ENCODE assay signal across 19 cellular contexts in genomic region chr7:112770051-112770450, GRCh38. TPM values are rescaled to one million over a fixed set of nuclear protein-coding genes. Genes with fewer than 3 reads are reported as not detected.
DNase-seq lines count a peak whose midpoint lies in the region; ATAC-seq, FAIRE-seq and TF ChIP-seq lines count a peak whose summit lies in the region.
"Had no signal": no experiment of that assay in that cellular context is flagged by ENCODE, and none has a peak within 500 bp of the region (broad histone marks: within the 10 kb centered on the region; RNA-seq: fewer than 3 reads in every experiment).

No MANE protein-coding gene starts in this region.

- RAD21 ChIA-PET in GM12878 (lab: Charles Lee; ENCODE audit: unreplicated experiment) = no interaction called here

- CTCF ChIA-PET in GM12878 (lab: Yijun Ruan, JAX) = interaction anchor here (0.6 to 1.9 kb wide), 3 partner anchors 9 to 12 kb away, joined by 3 to 5 read pairs (median 4); no protein-coding TSS in a partner anchor

- no peaks in the 10 kb centered on the region; the same call in 1 of the 3 replicates for H3K9me3 ChIP-seq in GM12878 (replicated peaks; ENCODE audit: control insufficient read depth, insufficient read depth, low read length)
- H3K9me3 ChIP-seq in upper lobe of right lung = no peaks in the 10 kb centered on the region
- H3K9me3 ChIP-seq: upper lobe of left lung had no signal

- H3K4me1 Mint-ChIP-seq in activated T-cell treated with anti-CD3 and anti-CD28 coated beads, Interleukin-2, amount 50 U/mL, for 24 hours (ENCODE audit: low read depth) = peaks cover 16% of the 10 kb centered on the region
- H3K4me1 Mint-ChIP-seq: stimulated activated effector memory CD8-positive, alpha-beta T cell treated with anti-CD3 and anti-CD28 coated beads, Interleukin-12 subunit alpha, Interleukin-12 subunit beta, amount 100 ng/mL, for 72 hours had no signal

- ATAC-seq in GM12878 (peak; percentile 47; the same call in 2 of the 3 replicates), upper lobe of right lung (no peak)
- ATAC-seq: activated CD4-positive, alpha-beta T cell treated with anti-CD3 and anti-CD28 coated beads for 36 hours; HCT116; stimulated activated effector memory CD8-positive, alpha-beta T cell treated with anti-CD3 and anti-CD28 coated beads, Interleukin-12 subunit alpha, Interleukin-12 subunit beta, amount 100 ng/mL, for 72 hours had no signal

- H3K9ac ChIP-seq in GM12878 (ENCODE audit: control insufficient read depth, insufficient read depth, low read length) = no peak overlapping the region

- no peaks in the 10 kb centered on the region for H3K4me1 ChIP-seq in GM12878 (ENCODE audit: control insufficient read depth, insufficient read depth, low read length)
- no peaks in the 10 kb centered on the region for H3K4me1 ChIP-seq in upper lobe of right lung
- H3K4me1 ChIP-seq: upper lobe of left lung had no signal

- H3K4me3 ChIP-seq in GM12878 (no peak overlapping the region), kidney epithelial cell (ENCODE audit: low read depth, low read length) (no peak overlapping the region), upper lobe of right lung (no peak overlapping the region)
- H3K4me3 ChIP-seq: upper lobe of left lung had no signal

- TF ChIP-seq POLR2A in GM12878 (IDR thresholded peaks at IDR 0.05; ENCODE audit: low read depth, low read length) = no peak

- SMC1A ChIA-PET in GM12878 (lab: Charles Lee; ENCODE audit: uncharacterized antibody, unreplicated experiment) = interaction anchor here (2.3 to 2.8 kb wide), 2 partner anchors 10 to 11 kb away, joined by 7 to 12 read pairs; no protein-coding TSS in a partner anchor

- H3K36me3 ChIP-seq in GM12878 (ENCODE audit: control insufficient read depth in 2 of 2, insufficient read depth in 2 of 2, low read length in 1 of 2) (peaks cover 0 to 5% of the 10 kb centered on the region in 2 experiments; a peak in 2 of 4 replicates), kidney epithelial cell (ENCODE audit: control insufficient read depth, insufficient read depth, low read length) (no peaks in the 10 kb centered on the region), upper lobe of right lung (peaks cover 6% of the 10 kb centered on the region)

- 87% methylated on average over 4 of the region's 4 CpGs for WGBS in GM12878 (ENCODE audit: insufficient coverage, insufficient replicate concordance, low lambda C conversion rate, missing lambda C conversion rate)

- DNase-seq in ACHN (peak; percentile 41), NCI-H1048 (lab: John Stamatoyannopoulos, UW) (peak; percentile 36), GM12878 (ENCODE audit: low read depth, low spot score) (no peak), kidney epithelial cell (ENCODE audit: low read depth) (peak; percentile 59), NCI-H774 (lab: John Stamatoyannopoulos, UW) (no peak), upper lobe of right lung (no peak)
- DNase-seq in activated T-cell treated with anti-CD3 and anti-CD28 coated beads, Interleukin-2, amount 50 U/mL, for 24 hours = no peak
- no peak for DNase-seq in activated CD4-positive, alpha-beta T cell treated with anti-CD3 and anti-CD28 coated beads for 48 hours
- DNase-seq: activated CD4-positive, alpha-beta T cell treated with anti-CD3 and anti-CD28 coated beads for 36 hours; activated CD8-positive, alpha-beta memory T cell treated with anti-CD3 and anti-CD28 coated beads, Interleukin-2, amount 50 U/mL, for 48 hours; activated naive CD4-positive, alpha-beta T cell; C1 segment of cervical spinal cord; cortex of kidney; immature natural killer cell; mesenchymal stem cell; NCI-H187; upper lobe of left lung had no signal

- no peaks in the 10 kb centered on the region for H3K79me2 ChIP-seq in GM12878 (ENCODE audit: control insufficient read depth, insufficient read depth, low read length)

- FAIRE-seq in GM12878 (lab: Jason Lieb, UNC) = no peak

- no peak for TF ChIP-seq EP300 in GM12878 (IDR thresholded peaks at IDR 0.05; ENCODE audit: borderline replicate concordance in 1 of 2, control insufficient read depth in 1 of 2, low read depth in 2 of 2, low read length in 2 of 2)

- no peaks in the 10 kb centered on the region for H3K9me3 Mint-ChIP-seq in activated T-cell treated with anti-CD3 and anti-CD28 coated beads, Interleukin-2, amount 50 U/mL, for 24 hours
- H3K9me3 Mint-ChIP-seq: immature natural killer cell; stimulated activated effector memory CD8-positive, alpha-beta T cell treated with anti-CD3 and anti-CD28 coated beads, Interleukin-12 subunit alpha, Interleukin-12 subunit beta, amount 100 ng/mL, for 72 hours had no signal

- intact Hi-C loops in GM12878 (cut with micrococcal nuclease; ENCODE audit: unreplicated experiment) = loop anchor here (5.0 kb wide), 1 partner anchor 318 kb away; the partner anchor contains the start of gene IFRD1
- intact Hi-C loops in upper lobe of right lung (cut with DNase I) = no loop called here

- no peaks in the 10 kb centered on the region for H3K27me3 ChIP-seq in GM12878 (replicated peaks in 1 of 2; ENCODE audit: control insufficient read depth in 2 of 2, insufficient read depth in 2 of 2, low read length in 1 of 2)
- no peaks in the 10 kb centered on the region for H3K27me3 ChIP-seq in kidney epithelial cell (ENCODE audit: control insufficient read depth, insufficient read depth, low read length)
- H3K27me3 ChIP-seq in upper lobe of right lung = no peaks in the 10 kb centered on the region
- H3K27me3 ChIP-seq: upper lobe of left lung had no signal

- no peaks in the 10 kb centered on the region for H3K27me3 Mint-ChIP-seq in activated T-cell treated with anti-CD3 and anti-CD28 coated beads, Interleukin-2, amount 50 U/mL, for 24 hours
- H3K27me3 Mint-ChIP-seq: activated CD4-positive, alpha-beta T cell treated with anti-CD3 and anti-CD28 coated beads for 36 hours had no signal

- no TSS peak for BruUV-seq in GM12878 (replicated peaks; lab: Mats Ljungman, UMichigan)

- no peak overlapping the region for H2AFZ ChIP-seq in GM12878 (ENCODE audit: control insufficient read depth, low read depth, low read length)

- no peak for TF ChIP-seq RAD21 in GM12878 (IDR thresholded peaks at IDR 0.05; ENCODE audit: insufficient read depth, low read depth, low read length)

- no peaks in the 10 kb centered on the region for H4K20me1 ChIP-seq in GM12878 (ENCODE audit: control insufficient read depth, insufficient read depth)

- in situ Hi-C loops in ACHN (cut with HindIII; ENCODE audit: low pct_ligation_motif_present, low pct_unique_long_range_greater_than_20kb, low sequenced_read_pairs) (no loop called here), GM12878 (cut with MboI) (no loop called here)

- TF ChIP-seq CTCF in GM12878 (IDR thresholded peaks at IDR 0.05 in 2 of 3, conservative IDR thresholded peaks at IDR 0.05 in 1 of 3; ENCODE audit: control insufficient read depth in 2 of 3, extremely low read depth in 1 of 3, insufficient read depth in 1 of 3, low read depth in 3 of 3, low read length in 3 of 3) (no peak), kidney epithelial cell (IDR thresholded peaks at IDR 0.05; ENCODE audit: insufficient read depth, low read length, poor library complexity, severe bottlenecking) (no peak), upper lobe of right lung (IDR thresholded peaks at IDR 0.05) (no peak)

- no peak overlapping the region for H3K4me3 Mint-ChIP-seq in activated T-cell treated with anti-CD3 and anti-CD28 coated beads, Interleukin-2, amount 50 U/mL, for 24 hours
- H3K4me3 Mint-ChIP-seq: activated CD4-positive, alpha-beta T cell treated with anti-CD3 and anti-CD28 coated beads for 36 hours; immature natural killer cell; stimulated activated effector memory CD8-positive, alpha-beta T cell treated with anti-CD3 and anti-CD28 coated beads, Interleukin-12 subunit alpha, Interleukin-12 subunit beta, amount 100 ng/mL, for 72 hours had no signal

- peaks cover 32% of the 10 kb centered on the region for H3K36me3 Mint-ChIP-seq in activated T-cell treated with anti-CD3 and anti-CD28 coated beads, Interleukin-2, amount 50 U/mL, for 24 hours (ENCODE audit: low read depth)

- H3K4me2 ChIP-seq in GM12878 (ENCODE audit: control insufficient read depth, insufficient read depth) = no peak overlapping the region

- H3K27ac ChIP-seq in GM12878 (ENCODE audit: control insufficient read depth, insufficient read depth) = no peak overlapping the region
- H3K27ac ChIP-seq in upper lobe of right lung = no peak overlapping the region
- H3K27ac ChIP-seq: upper lobe of left lung had no signal

- no peak overlapping the region for H3K27ac Mint-ChIP-seq in activated T-cell treated with anti-CD3 and anti-CD28 coated beads, Interleukin-2, amount 50 U/mL, for 24 hours
- H3K27ac Mint-ChIP-seq: activated CD4-positive, alpha-beta T cell treated with anti-CD3 and anti-CD28 coated beads for 36 hours; immature natural killer cell; stimulated activated effector memory CD8-positive, alpha-beta T cell treated with anti-CD3 and anti-CD28 coated beads, Interleukin-12 subunit alpha, Interleukin-12 subunit beta, amount 100 ng/mL, for 72 hours had no signal

- POLR2A ChIA-PET in GM12878 (lab: Charles Lee) = interaction anchor here (1.2 to 1.4 kb wide), 2 partner anchors 12 to 55 kb away, joined by 3 read pairs; no protein-coding TSS in a partner anchor

TF ChIP-seq in GM12878, 131 proteins besides CTCF, POLR2A, EP300 and RAD21 (continues in another document):
- TF ChIP-seq ZZZ3 (IDR thresholded peaks at IDR 0.05; ENCODE audit: control insufficient read depth, insufficient read length, low read depth) = no peak
- TF ChIP-seq WRNIP1 (IDR thresholded peaks at IDR 0.05; ENCODE audit: borderline replicate concordance, low read depth, low read length) = no peak

RNA-seq across cellular contexts. Expression of gene TMEM168, which starts 20.1 kb away (rescaled TPM):
- 91.4 and 101 TPM in 2 replicates for total RNA-seq in GM12878 (2013; cell fraction: nucleolus; rRNA removed)
- total RNA-seq in GM12878 (2014; rRNA removed) (14.5 and 22.2 TPM in 2 replicates), GM12878 (2014; rRNA removed; fragmentation: Illumina TruSeq; extraction: Trizol) (19.5 and 19.6 TPM in 2 replicates), GM12878 (2021) (18.5 and 20.2 TPM in 2 replicates), kidney epithelial cell (20.1 and 25.1 TPM in 2 replicates), upper lobe of right lung (26.3 TPM)
- 7.3 TPM for polyA plus RNA-seq in GM12878 (2011; ENCODE audit: low read depth)
- polyA plus RNA-seq in GM12878 (2011; rRNA removed) (44.2 and 55.9 TPM in 2 replicates), GM12878 (2014; fragmentation: Illumina TruSeq; extraction: Trizol) (19.9 and 20.8 TPM in 2 replicates), GM12878 (2014; fragmentation: Nextera tagmentation; extraction: Ambion mirVana) (10 to 100 TPM in 1 of 2 experiments, 1 to 10 TPM in 1; 9.1 to 14.4 TPM), GM12878 (2014; rRNA removed) (17.3 and 19.8 TPM in 2 replicates), GM12878 (2016; fragmentation: Nextera tagmentation; extraction: Ambion mirVana) (10 to 100 TPM; 21.0 to 23.3 TPM)
- polyA plus RNA-seq in GM12878 (2011; cell fraction: cytosol; rRNA removed) = 22.8 and 29.3 TPM in 2 replicates
- 32.3 and 39.7 TPM in 2 replicates for polyA plus RNA-seq in GM12878 (2011; cell fraction: nucleus; rRNA removed)
- polyA plus RNA-seq in GM12878 (2012) = 11.5 and 13.3 TPM in 2 replicates
- polyA minus RNA-seq in GM12878 (2011; rRNA and poly(A)+ RNA removed) = 32.1 and 38.7 TPM in 2 replicates
- 13.0 and 14.2 TPM in 2 replicates for polyA minus RNA-seq in GM12878 (2011; cell fraction: cytosol; rRNA and poly(A)+ RNA removed)
- 14.4 and 22.2 TPM in 2 replicates for polyA minus RNA-seq in GM12878 (2011; cell fraction: nucleus; rRNA and poly(A)+ RNA removed)

Comparison
In these comparisons a context has a peak if more than half of its experiments do, and no peak if none do; other contexts are left out.
1. DNase-seq: peak in ACHN (single experiment), NCI-H1048 (single experiment) and kidney epithelial cell (single experiment); none in GM12878 (single experiment), activated T-cell treated with anti-CD3 and anti-CD28 coated beads, Interleukin-2, amount 50 U/mL, for 24 hours (single experiment), NCI-H774 (single experiment), upper lobe of right lung (single experiment) and activated CD4-positive, alpha-beta T cell treated with anti-CD3 and anti-CD28 coated beads for 48 hours (single experiment).